Comparison of ENCODE assay signal across 10 cellular contexts in the genomic region with DNA sequence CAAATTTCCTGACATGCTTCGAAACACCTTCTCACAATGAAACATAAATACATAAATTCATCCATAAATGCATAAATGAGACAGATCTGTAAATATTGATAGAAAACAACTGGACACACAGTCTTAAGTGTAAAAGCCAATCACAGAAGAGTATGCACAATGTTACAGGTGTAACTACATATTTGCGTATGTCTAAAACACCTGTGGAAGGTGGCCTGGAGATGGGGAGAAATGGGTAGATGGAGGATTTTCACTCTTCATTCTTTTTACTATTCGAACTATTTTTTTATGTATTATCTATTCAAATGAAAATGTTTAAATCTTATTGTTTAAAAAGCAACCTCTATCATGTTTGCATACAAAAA. TPM values are rescaled to one million over a fixed set of nuclear protein-coding genes. Genes with fewer than 3 reads are reported as not detected.
A peak's percentile ranks its signal among the peaks of the same experiment; 100 is the strongest.
DNase-seq lines count a peak whose midpoint lies in the region; ATAC-seq and TF ChIP-seq lines count a peak whose summit lies in the region.
"Had no signal": no experiment of that assay in that cellular context is flagged by ENCODE, and none has a peak within 500 bp of the region (broad histone marks: within the 10 kb centered on the region; RNA-seq: fewer than 3 reads in every experiment).

No MANE protein-coding gene starts in this region.

- no peaks in the 10 kb centered on the region for H3K9me3 Mint-ChIP-seq in effector memory CD8-positive, alpha-beta T cell

- H3F3A ChIP-seq in PC-3 (ENCODE audit: low read length, unreplicated experiment): no peaks in the 10 kb centered on the region

- H3K27me3 ChIP-seq in PC-3 (ENCODE audit: low read length) (peaks cover 17% of the 10 kb centered on the region), osteoblast (ENCODE audit: insufficient read depth, low read length) (peaks cover 13% of the 10 kb centered on the region)

- no peak for TF ChIP-seq CTCF in PC-3 (conservative IDR thresholded peaks at IDR 0.05; ENCODE audit: low read depth, low read length)
- TF ChIP-seq CTCF in osteoblast (IDR thresholded peaks at IDR 0.05; ENCODE audit: extremely low read depth, low read depth, low read length): no peak

- H3K36me3 ChIP-seq in PC-3 (ENCODE audit: low read depth, low read length) (no peaks in the 10 kb centered on the region), osteoblast (ENCODE audit: insufficient read depth, low read length) (no peaks in the 10 kb centered on the region)

- POLR2A ChIA-PET in PC-3 (lab: Charles Lee; ENCODE audit: unreplicated experiment): no interaction called here

- H3K36me3 Mint-ChIP-seq in effector memory CD8-positive, alpha-beta T cell (ENCODE audit: insufficient read depth): peaks cover 12% of the 10 kb centered on the region

- H3K4me3 Mint-ChIP-seq in effector memory CD8-positive, alpha-beta T cell: peak overlapping the region; percentile 93 to 94

- H4K20me1 ChIP-seq in PC-3 (ENCODE audit: low read length) (no peaks in the 10 kb centered on the region), osteoblast (ENCODE audit: insufficient read depth, low read length) (no peaks in the 10 kb centered on the region)

- intact Hi-C loops in PC-3 (cut with micrococcal nuclease): no loop called here
- intact Hi-C loops in left colon (cut with DNase I, micrococcal nuclease): no loop called here

- H3K4me2 ChIP-seq in PC-3 (ENCODE audit: low read length) (peak overlapping the region; percentile 86), osteoblast (ENCODE audit: insufficient read depth, low read length) (peak overlapping the region; percentile 99)

- H3K27me3 Mint-ChIP-seq in effector memory CD8-positive, alpha-beta T cell: peaks cover 6 to 8% of the 10 kb centered on the region in 2 donors

- H3K27ac ChIP-seq in PC-3 (ENCODE audit: low read length) (no peak overlapping the region), osteoblast (ENCODE audit: low read depth, low read length) (no peak overlapping the region)

- CTCF ChIA-PET in PC-3 (lab: Charles Lee): interaction anchor here (2.5 kb wide), 1 partner anchor 39 kb away, joined by 22 read pairs; no protein-coding TSS in a partner anchor

- peaks cover 13 to 29% of the 10 kb centered on the region in 2 donors for H3K4me1 Mint-ChIP-seq in effector memory CD8-positive, alpha-beta T cell (ENCODE audit: low read depth in 2 of 2)

- H3K9ac ChIP-seq in PC-3 (ENCODE audit: low read length): no peak overlapping the region

- H3K4me1 ChIP-seq in PC-3 (ENCODE audit: insufficient read depth, low read length) (peaks cover 19% of the 10 kb centered on the region), osteoblast (ENCODE audit: insufficient read depth, low read length) (peaks cover 18% of the 10 kb centered on the region)

- H3K9me3 ChIP-seq in PC-3 (ENCODE audit: low read length) (no peaks in the 10 kb centered on the region), osteoblast (ENCODE audit: low read depth, low read length) (no peaks in the 10 kb centered on the region)

- no peaks in the 10 kb centered on the region for H3K79me2 ChIP-seq in PC-3 (ENCODE audit: low read length)
- H3K79me2 ChIP-seq in osteoblast (ENCODE audit: insufficient read depth, low read length): no peaks in the 10 kb centered on the region

- H2AFZ ChIP-seq in PC-3 (ENCODE audit: low read length) (no peak overlapping the region), osteoblast (ENCODE audit: low read length) (no peak overlapping the region)

- H3K9me2 ChIP-seq in PC-3 (replicated peaks; ENCODE audit: low read length): no peaks in the 10 kb centered on the region

- DNase-seq in DMS53 treated with DMSO at 0.1 percent for 48 hours (lab: John Stamatoyannopoulos, UW; ENCODE audit: unreplicated experiment) (peak; percentile 39), PC-3 (no peak), osteoblast (ENCODE audit: insufficient read length, low spot score, missing footprints) (no peak), left colon (no peak), COLO668 (lab: John Stamatoyannopoulos, UW; ENCODE audit: unreplicated experiment) (no peak)
- no peak for DNase-seq in effector memory CD8-positive, alpha-beta T cell
- no peak for DNase-seq in central memory CD4-positive, alpha-beta T cell
- DNase-seq in activated CD8-positive, alpha-beta memory T cell treated with anti-CD3 and anti-CD28 coated beads, Interleukin-2, amount 50 U/mL, for 4 hours: no peak
- DNase-seq: mesendoderm, MV-4-11 had no signal

- H3K4me3 ChIP-seq in PC-3 (ENCODE audit: low read length) (peak overlapping the region; percentile 73; the same call in 1 of the 2 replicates), osteoblast (ENCODE audit: insufficient read depth, low read length) (no peak overlapping the region)

- no TSS peak for BruUV-seq in PC-3 (replicated peaks; lab: Mats Ljungman, UMichigan)

- ATAC-seq in PC-3 (no peak), left colon (no peak)
- ATAC-seq in effector memory CD8-positive, alpha-beta T cell (replicated peaks): no peak

- peak overlapping the region in 1 of 2 donors; percentile 93 for H3K27ac Mint-ChIP-seq in effector memory CD8-positive, alpha-beta T cell

RNA-seq across cellular contexts. Expression of a gene that starts 0.9 kb away (rescaled TPM):
- total RNA-seq in PC-3 (2014; rRNA removed): 0.04 and 0.06 TPM in 2 replicates
- 0.72 and 0.88 TPM in 2 replicates for total RNA-seq in osteoblast
- under 1 TPM in 1 of 2 donors, not detected in 1; 0.25 TPM for total RNA-seq in left colon

RNA-seq across cellular contexts. Expression of a gene that starts 24.1 kb away (rescaled TPM):
- total RNA-seq in PC-3 (2014; rRNA removed) (42.7 and 46.9 TPM in 2 replicates), osteoblast (25.7 and 30.6 TPM in 2 replicates), left colon (100 to 1,000 TPM in 1 of 2 donors, 10 to 100 TPM in 1; 98.6 to 117 TPM)
